ENCODE assay signal across 8 cellular contexts in genomic region chr1:205354259-205354904, GRCh38. TPM values are rescaled to one million over a fixed set of nuclear protein-coding genes. Genes with fewer than 3 reads are reported as not detected.
A peak's percentile ranks its signal among the peaks of the same experiment; 100 is the strongest.
DNase-seq lines count a peak whose midpoint lies in the region; ATAC-seq and TF ChIP-seq lines count a peak whose summit lies in the region.

No MANE protein-coding gene starts in this region.

- no peak for TF ChIP-seq EP300 in neural cell (conservative IDR thresholded peaks at IDR 0.05; ENCODE audit: poor library complexity, severe bottlenecking)

- peak overlapping the region; percentile 12 for H3K4me3 Mint-ChIP-seq in type B pancreatic cell

- no peak for ATAC-seq in GM18868 (IDR thresholded peaks at IDR 0.05; ENCODE audit: unreplicated experiment)

- no peak; the same call in 1 of the 2 replicates for TF ChIP-seq CTCF in HEK293 (tag by site-specific recombination; IDR thresholded peaks at IDR 0.05)
- TF ChIP-seq CTCF in neural cell (IDR thresholded peaks at IDR 0.05; ENCODE audit: poor library complexity, severe bottlenecking), result peak; percentile 89
- peak; percentile 93 for TF ChIP-seq CTCF in type B pancreatic cell (conservative IDR thresholded peaks at IDR 0.05)

- WGBS in esophagus, 2 donors, result 16 to 27% methylated on average over 3 of the region's 3 CpGs

- H3K9me3 ChIP-seq in HEK293 (ENCODE audit: control insufficient read depth, insufficient read depth, low read depth, low read length) (no peaks in the 10 kb centered on the region), esophagus (ENCODE audit: control insufficient read depth in 2 of 2, insufficient read depth in 1 of 2, low read depth in 1 of 2, low read length in 1 of 2) (no peaks in the 10 kb centered on the region), neural cell (ENCODE audit: low read length) (no peaks in the 10 kb centered on the region)

- peak; percentile 78 for TF ChIP-seq RAD21 in neural cell (conservative IDR thresholded peaks at IDR 0.05)

- H3K9ac ChIP-seq in neural cell (ENCODE audit: low read length), result no peak overlapping the region

- H3K79me2 ChIP-seq in neural cell (replicated peaks; ENCODE audit: insufficient read depth, low read length), result peaks cover 6% of the 10 kb centered on the region

- H3K27ac ChIP-seq in HEK293 (ENCODE audit: extremely low read depth, low read depth, low read length) (no peak overlapping the region), esophagus (ENCODE audit: low read depth in 2 of 2, low read length in 1 of 2) (peak overlapping the region; percentile 56 to 64), neural cell (ENCODE audit: low read length) (no peak overlapping the region)

- no peaks in the 10 kb centered on the region for H4K20me1 ChIP-seq in neural cell (ENCODE audit: insufficient read depth)

- CTCF ChIA-PET in HEK293 (lab: Yijun Ruan, JAX), result interaction anchor here (0.6 to 4.2 kb wide), 57 partner anchors 8 to 968 kb away, joined by 3 to 80 read pairs (median 4); partner anchors contain the start of genes LEMD1 and PM20D1

- peaks cover 51% of the 10 kb centered on the region for H3K4me1 Mint-ChIP-seq in type B pancreatic cell (ENCODE audit: unreplicated experiment)

- H3F3A ChIP-seq in neural cell (ENCODE audit: insufficient read depth, low read length, poor library complexity, severe bottlenecking), result peaks cover under 1% of the 10 kb centered on the region

- H3K27me3 ChIP-seq in esophagus (ENCODE audit: control insufficient read depth in 1 of 2, insufficient read depth in 2 of 2, low read length in 2 of 2) (no peaks in the 10 kb centered on the region), neural cell (ENCODE audit: insufficient read depth, low read depth, low read length) (no peaks in the 10 kb centered on the region)

- H3K4me3 ChIP-seq in HEK293 (ENCODE audit: low read depth, low read length), result no peak overlapping the region
- no peak overlapping the region for H3K4me3 ChIP-seq in esophagus (ENCODE audit: low read depth in 1 of 2, low read length in 2 of 2)
- H3K4me3 ChIP-seq in neural cell (ENCODE audit: low read length), result no peak overlapping the region

- no peaks in the 10 kb centered on the region for H3K9me2 ChIP-seq in neural cell (ENCODE audit: insufficient read depth, low read length)

- H3K4me2 ChIP-seq in neural cell (ENCODE audit: low read length), result no peak overlapping the region

- POLR2A ChIA-PET in HEK293 (lab: Yijun Ruan, JAX), result interaction anchor here (0.7 to 1.2 kb wide), 4 partner anchors 12 to 131 kb away, joined by 3 to 4 read pairs (median 3); no protein-coding TSS in a partner anchor

- DNase-seq in AG20443 (ENCODE audit: low spot score), result peak; percentile 61
- DNase-seq in NOMO-1 treated with DMSO at 0.1 percent for 48 hours (lab: John Stamatoyannopoulos, UW; ENCODE audit: unreplicated experiment), result peak; percentile 41
- peak; percentile 62 for DNase-seq in activated CD8-positive, alpha-beta memory T cell treated with anti-CD3 and anti-CD28 coated beads, Interleukin-2, amount 50 U/mL, for 4 hours
- no peak for DNase-seq in type B pancreatic cell (ENCODE audit: extremely low spot score, unreplicated experiment)

- H3K36me3 Mint-ChIP-seq in type B pancreatic cell, result no peaks in the 10 kb centered on the region

- no peaks in the 10 kb centered on the region; the same call in 1 of the 2 replicates for H3K4me1 ChIP-seq in HEK293 (ENCODE audit: control insufficient read depth, insufficient read depth, low read length)
- peaks cover under 1 to 14% of the 10 kb centered on the region in 2 donors for H3K4me1 ChIP-seq in esophagus (ENCODE audit: control insufficient read depth in 2 of 2, insufficient read depth in 2 of 2, low read length in 1 of 2)

- H3K27ac Mint-ChIP-seq in type B pancreatic cell, result peak overlapping the region; percentile 82

- no peak overlapping the region for H2AFZ ChIP-seq in neural cell (ENCODE audit: low read depth, low read length)

- no peaks in the 10 kb centered on the region for H3K9me3 Mint-ChIP-seq in type B pancreatic cell

- H3K36me3 ChIP-seq in HEK293 (ENCODE audit: control insufficient read depth in 2 of 2, insufficient read depth in 1 of 2, low read length in 2 of 2) (no peaks in the 10 kb centered on the region), esophagus (ENCODE audit: control insufficient read depth in 2 of 2, insufficient read depth in 2 of 2, low read length in 1 of 2) (no peaks in the 10 kb centered on the region), neural cell (ENCODE audit: insufficient read depth, low read length) (no peaks in the 10 kb centered on the region)

- peaks cover 4% of the 10 kb centered on the region for H3K27me3 Mint-ChIP-seq in type B pancreatic cell

TF ChIP-seq in HEK293, 187 proteins besides CTCF, POLR2A, EP300 and RAD21:
- peak; percentile 45; the same call in 1 of the 2 replicates for TF ChIP-seq ZNF24 (tag by site-specific recombination; IDR thresholded peaks at IDR 0.05)
- TF ChIP-seq, protein P1, sequence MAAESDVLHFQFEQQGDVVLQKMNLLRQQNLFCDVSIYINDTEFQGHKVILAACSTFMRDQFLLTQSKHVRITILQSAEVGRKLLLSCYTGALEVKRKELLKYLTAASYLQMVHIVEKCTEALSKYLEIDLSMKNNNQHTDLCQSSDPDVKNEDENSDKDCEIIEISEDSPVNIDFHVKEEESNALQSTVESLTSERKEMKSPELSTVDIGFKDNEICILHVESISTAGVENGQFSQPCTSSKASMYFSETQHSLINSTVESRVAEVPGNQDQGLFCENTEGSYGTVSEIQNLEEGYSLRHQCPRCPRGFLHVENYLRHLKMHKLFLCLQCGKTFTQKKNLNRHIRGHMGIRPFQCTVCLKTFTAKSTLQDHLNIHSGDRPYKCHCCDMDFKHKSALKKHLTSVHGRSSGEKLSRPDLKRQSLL (tag by site-specific recombination; IDR thresholded peaks at IDR 0.05), result no peak
- peak; percentile 58 for TF ChIP-seq ZNF654 (tag by site-specific recombination; IDR thresholded peaks at IDR 0.05; ENCODE audit: low read depth)

TF ChIP-seq in neural cell, 6 proteins besides CTCF, POLR2A, EP300 and RAD21:
- peak; percentile 89 for TF ChIP-seq SMC3 (conservative IDR thresholded peaks at IDR 0.05; ENCODE audit: poor library complexity)
- TF ChIP-seq EZH2 (IDR thresholded peaks at IDR 0.05; ENCODE audit: borderline replicate concordance, insufficient read depth, low read length, poor library complexity, severe bottlenecking), result no peak

RNA-seq across cellular contexts. Expression of gene KLHDC8A, which starts 2.3 kb away (rescaled TPM):
- polyA plus RNA-seq in esophagus, result 1 to 10 TPM; 5.5 to 8.0 TPM
- polyA plus RNA-seq in neural cell, result 7.7 and 11.7 TPM in 2 replicates
- polyA minus RNA-seq in neural cell, result 4.4 TPM in 2 replicates
- total RNA-seq in type B pancreatic cell (ENCODE audit: low replicate concordance), result 0.50 and 3.9 TPM in 2 replicates

RNA-seq across cellular contexts. Expression of gene NUAK2, which starts 32.8 kb away (rescaled TPM):
- 10 to 100 TPM; 14.7 to 28.3 TPM for polyA plus RNA-seq in esophagus
- polyA plus RNA-seq in neural cell, result 1.4 and 2.9 TPM in 2 replicates
- 2.5 and 3.2 TPM in 2 replicates for polyA minus RNA-seq in neural cell
- total RNA-seq in type B pancreatic cell (ENCODE audit: low replicate concordance), result 13.5 and 17.7 TPM in 2 replicates

Comparison
In these comparisons a context has a peak if more than half of its experiments do, and no peak if none do; other contexts are left out.
1. H3K27ac ChIP-seq: peak in esophagus (2 of 2); none in HEK293 (single experiment) and neural cell (single experiment).